Comparison of ENCODE assay signal across 7 cellular contexts in the genomic region with DNA sequence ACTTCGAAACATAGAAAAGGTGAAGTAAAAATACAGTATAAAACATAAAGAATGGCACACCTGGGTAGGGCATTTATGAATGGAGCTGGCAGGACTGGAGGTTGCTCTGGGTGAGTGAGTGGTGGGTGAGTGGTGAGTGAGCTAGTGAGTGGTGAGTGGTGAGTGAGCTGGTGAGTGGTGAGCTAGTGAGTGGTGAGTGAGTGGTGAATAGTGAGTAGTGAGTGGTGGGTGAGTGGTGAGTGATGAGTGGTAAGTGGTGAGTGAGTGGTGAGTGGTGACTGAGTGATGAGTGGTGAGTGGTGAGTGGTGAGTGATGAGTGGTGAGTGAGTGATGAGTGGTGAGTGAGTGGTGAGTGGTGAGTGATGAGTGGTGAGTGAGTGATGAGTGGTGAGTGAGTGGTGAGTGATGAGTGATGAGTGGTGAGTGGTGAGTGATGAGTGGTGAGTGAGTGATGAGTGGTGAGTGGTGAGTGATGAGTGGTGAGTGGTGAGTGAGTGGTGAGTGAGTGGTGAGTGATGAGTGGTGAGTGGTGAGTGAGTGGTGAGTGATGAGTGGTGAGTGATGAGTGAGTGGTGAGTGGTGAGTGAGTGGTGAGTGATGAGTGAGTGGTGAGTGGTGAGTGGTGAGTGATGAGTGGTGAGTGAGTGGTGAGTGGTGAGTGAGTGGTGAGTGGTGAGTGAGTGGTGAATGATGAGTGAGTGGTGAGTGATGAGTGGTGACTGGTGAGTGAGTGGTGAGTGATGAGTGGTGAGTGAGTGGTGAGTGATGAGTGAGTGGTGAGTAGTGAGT.
DNase-seq lines count a peak whose midpoint lies in the region; FAIRE-seq and TF ChIP-seq lines count a peak whose summit lies in the region.
"Not testable (repeated sequence)": the region's sequence is repeated elsewhere in the genome, so short reads cannot be mapped to it uniquely, and the experiment has no call there.

No MANE protein-coding gene starts in this region.

- not testable (repeated sequence) for H3K27ac Mint-ChIP-seq in activated CD4-positive, alpha-beta memory T cell treated with anti-CD3 and anti-CD28 coated beads for 36 hours; osteocyte (ENCODE audit: unreplicated experiment)

- not testable (repeated sequence) for H3K36me3 Mint-ChIP-seq in activated CD4-positive, alpha-beta memory T cell treated with anti-CD3 and anti-CD28 coated beads for 36 hours; osteocyte (ENCODE audit: unreplicated experiment)

- FAIRE-seq in HTR-8/SVneo (lab: Jason Lieb, UNC): peak; percentile 78

- not testable (repeated sequence) for DNase-seq in HTR-8/SVneo (ENCODE audit: insufficient read length, low spot score)
- DNase-seq in activated CD4-positive, alpha-beta memory T cell treated with anti-CD3 and anti-CD28 coated beads for 36 hours: peak; percentile 59
- DNase-seq in activated T-cell treated with anti-CD3 and anti-CD28 coated beads for 48 hours (ENCODE audit: low read depth) (peak; percentile 21), fibroblast of mammary gland (ENCODE audit: low read depth) (peak; percentile 21), osteocyte (ENCODE audit: extremely low spot score, unreplicated experiment) (peak; percentile 51)
- DNase-seq in activated naive CD4-positive, alpha-beta T cell treated with Interleukin-2 at 50 U/mL for 16 hours: peak; percentile 24
- DNase-seq in stimulated activated CD8-positive, alpha-beta memory T cell treated with anti-CD3 and anti-CD28 coated beads, Interleukin-4, amount 100 ng/mL, for 48 hours: peak; percentile 42

- CTCF ChIA-PET in activated CD4-positive, alpha-beta memory T cell treated with anti-CD3 and anti-CD28 coated beads for 36 hours (lab: Charles Lee): not testable (repeated sequence)

- not testable (repeated sequence) for H3K4me3 ChIP-seq in fibroblast of mammary gland (ENCODE audit: control insufficient read depth, low read depth, low read length)

- intact Hi-C loops in activated CD4-positive, alpha-beta memory T cell treated with anti-CD3 and anti-CD28 coated beads for 36 hours (cut with micrococcal nuclease): loop anchor here (1.0 kb wide), 1 partner anchor 46 kb away; no protein-coding TSS in a partner anchor

- not testable (repeated sequence) for H3K9me3 Mint-ChIP-seq in activated CD4-positive, alpha-beta memory T cell treated with anti-CD3 and anti-CD28 coated beads for 36 hours; osteocyte (ENCODE audit: unreplicated experiment)

- POLR2A ChIA-PET in activated CD4-positive, alpha-beta memory T cell treated with anti-CD3 and anti-CD28 coated beads for 36 hours (lab: Charles Lee): not testable (repeated sequence)

- not testable (repeated sequence) for TF ChIP-seq CTCF in fibroblast of mammary gland (conservative IDR thresholded peaks at IDR 0.05; ENCODE audit: control insufficient read depth, insufficient read depth, low read depth, low read length); osteocyte (IDR thresholded peaks at IDR 0.05)

- H3K27me3 Mint-ChIP-seq in activated CD4-positive, alpha-beta memory T cell treated with anti-CD3 and anti-CD28 coated beads for 36 hours: not testable (repeated sequence)
- H3K27me3 Mint-ChIP-seq in osteocyte (ENCODE audit: unreplicated experiment): peaks cover 17% of the 10 kb centered on the region

- H3K4me3 Mint-ChIP-seq in activated CD4-positive, alpha-beta memory T cell treated with anti-CD3 and anti-CD28 coated beads for 36 hours; osteocyte (ENCODE audit: unreplicated experiment): not testable (repeated sequence)

- peaks cover 24% of the 10 kb centered on the region for H3K4me1 Mint-ChIP-seq in activated CD4-positive, alpha-beta memory T cell treated with anti-CD3 and anti-CD28 coated beads for 36 hours (ENCODE audit: low read depth)
- peaks cover 25% of the 10 kb centered on the region for H3K4me1 Mint-ChIP-seq in osteocyte (ENCODE audit: unreplicated experiment)
